1 cellular context compared by ENCODE assay signal in the genomic region with DNA sequence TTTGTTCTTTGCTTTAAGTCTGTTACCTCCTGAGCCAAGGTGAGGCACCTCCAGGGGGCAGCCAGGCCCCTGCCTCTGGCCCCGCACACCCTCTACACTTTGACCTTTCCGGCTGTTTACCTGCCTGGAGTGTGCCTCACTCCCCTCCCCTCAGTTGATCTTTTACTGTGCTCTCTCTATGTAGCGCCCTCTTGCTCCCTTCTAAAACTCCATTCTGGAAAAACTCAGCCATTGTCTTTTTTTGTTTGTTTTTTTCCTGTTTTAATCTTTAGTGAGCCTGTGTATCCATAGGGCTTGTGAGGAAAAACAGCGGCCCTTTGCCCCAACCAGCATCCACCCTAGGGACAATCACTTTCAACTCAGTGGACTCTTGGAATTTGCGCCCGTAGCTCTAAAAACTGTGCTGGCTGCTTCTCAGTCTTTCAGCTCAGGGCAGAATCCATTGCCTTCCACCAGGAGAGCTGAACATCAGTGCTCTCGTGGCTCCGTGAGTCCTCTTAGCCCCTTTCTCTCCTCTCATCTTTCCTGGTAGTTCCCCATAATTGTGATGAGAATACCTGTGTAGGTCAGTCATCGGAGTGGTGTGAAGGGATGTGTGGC.
TF ChIP-seq lines count a peak whose summit lies in the region.

No MANE protein-coding gene starts in this region.

TF ChIP-seq in HepG2, 621 proteins besides CTCF, POLR2A, EP300 and RAD21 (continued from another document and continues in another):
- TF ChIP-seq, protein P1, sequence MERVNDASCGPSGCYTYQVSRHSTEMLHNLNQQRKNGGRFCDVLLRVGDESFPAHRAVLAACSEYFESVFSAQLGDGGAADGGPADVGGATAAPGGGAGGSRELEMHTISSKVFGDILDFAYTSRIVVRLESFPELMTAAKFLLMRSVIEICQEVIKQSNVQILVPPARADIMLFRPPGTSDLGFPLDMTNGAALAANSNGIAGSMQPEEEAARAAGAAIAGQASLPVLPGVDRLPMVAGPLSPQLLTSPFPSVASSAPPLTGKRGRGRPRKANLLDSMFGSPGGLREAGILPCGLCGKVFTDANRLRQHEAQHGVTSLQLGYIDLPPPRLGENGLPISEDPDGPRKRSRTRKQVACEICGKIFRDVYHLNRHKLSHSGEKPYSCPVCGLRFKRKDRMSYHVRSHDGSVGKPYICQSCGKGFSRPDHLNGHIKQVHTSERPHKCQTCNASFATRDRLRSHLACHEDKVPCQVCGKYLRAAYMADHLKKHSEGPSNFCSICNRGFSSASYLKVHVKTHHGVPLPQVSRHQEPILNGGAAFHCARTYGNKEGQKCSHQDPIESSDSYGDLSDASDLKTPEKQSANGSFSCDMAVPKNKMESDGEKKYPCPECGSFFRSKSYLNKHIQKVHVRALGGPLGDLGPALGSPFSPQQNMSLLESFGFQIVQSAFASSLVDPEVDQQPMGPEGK (CRISPR knock-in tag; IDR thresholded peaks at IDR 0.05), result peak; percentile 92
- TF ChIP-seq BORCS8-MEF2B (CRISPR knock-in tag; IDR thresholded peaks at IDR 0.05) (no peak; the same call in 1 of the 2 replicates), ZNF790 (CRISPR knock-in tag; IDR thresholded peaks at IDR 0.05; ENCODE audit: borderline replicate concordance) (no peak), ZNF292 (CRISPR knock-in tag; IDR thresholded peaks at IDR 0.05; ENCODE audit: borderline replicate concordance, low read depth) (no peak), ZNF841 (CRISPR knock-in tag; IDR thresholded peaks at IDR 0.05; ENCODE audit: borderline replicate concordance) (no peak), TEAD2 (CRISPR knock-in tag; IDR thresholded peaks at IDR 0.05) (no peak), ZNF883 (CRISPR knock-in tag; IDR thresholded peaks at IDR 0.05; ENCODE audit: not compliant biosample characterization) (peak; percentile 27), ZNF792 (CRISPR knock-in tag; IDR thresholded peaks at IDR 0.05) (peak; percentile 78), NCOR1 (IDR thresholded peaks at IDR 0.05; ENCODE audit: borderline replicate concordance, low read length) (peak; percentile 89; the same call in 1 of the 2 replicates), ZNF12 (CRISPR knock-in tag; IDR thresholded peaks at IDR 0.05) (no peak), KMT2A (CRISPR knock-in tag; IDR thresholded peaks at IDR 0.05) (peak; percentile 46), ZKSCAN1 (IDR thresholded peaks at IDR 0.05; ENCODE audit: low read length) (no peak), LCORL (IDR thresholded peaks at IDR 0.05) (no peak), LCORL (CRISPR knock-in tag; IDR thresholded peaks at IDR 0.05) (peak; percentile 85), ZNF138 (CRISPR knock-in tag; IDR thresholded peaks at IDR 0.05; ENCODE audit: low read depth) (no peak), RFX1 (IDR thresholded peaks at IDR 0.05) (no peak), BRD4 (CRISPR knock-in tag; IDR thresholded peaks at IDR 0.05) (no peak), MYNN (CRISPR knock-in tag; IDR thresholded peaks at IDR 0.05; ENCODE audit: low read depth) (no peak), JUND (CRISPR knock-in tag; IDR thresholded peaks at IDR 0.05) (no peak), KAT8 (CRISPR knock-in tag; IDR thresholded peaks at IDR 0.05) (peak; percentile 78)
- TF ChIP-seq, protein P2, sequence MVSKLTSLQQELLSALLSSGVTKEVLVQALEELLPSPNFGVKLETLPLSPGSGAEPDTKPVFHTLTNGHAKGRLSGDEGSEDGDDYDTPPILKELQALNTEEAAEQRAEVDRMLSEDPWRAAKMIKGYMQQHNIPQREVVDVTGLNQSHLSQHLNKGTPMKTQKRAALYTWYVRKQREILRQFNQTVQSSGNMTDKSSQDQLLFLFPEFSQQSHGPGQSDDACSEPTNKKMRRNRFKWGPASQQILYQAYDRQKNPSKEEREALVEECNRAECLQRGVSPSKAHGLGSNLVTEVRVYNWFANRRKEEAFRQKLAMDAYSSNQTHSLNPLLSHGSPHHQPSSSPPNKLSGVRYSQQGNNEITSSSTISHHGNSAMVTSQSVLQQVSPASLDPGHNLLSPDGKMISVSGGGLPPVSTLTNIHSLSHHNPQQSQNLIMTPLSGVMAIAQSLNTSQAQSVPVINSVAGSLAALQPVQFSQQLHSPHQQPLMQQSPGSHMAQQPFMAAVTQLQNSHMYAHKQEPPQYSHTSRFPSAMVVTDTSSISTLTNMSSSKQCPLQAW (CRISPR knock-in tag; IDR thresholded peaks at IDR 0.05), result peak; percentile 65; the same call in 1 of the 2 replicates
- TF ChIP-seq, protein P3, sequence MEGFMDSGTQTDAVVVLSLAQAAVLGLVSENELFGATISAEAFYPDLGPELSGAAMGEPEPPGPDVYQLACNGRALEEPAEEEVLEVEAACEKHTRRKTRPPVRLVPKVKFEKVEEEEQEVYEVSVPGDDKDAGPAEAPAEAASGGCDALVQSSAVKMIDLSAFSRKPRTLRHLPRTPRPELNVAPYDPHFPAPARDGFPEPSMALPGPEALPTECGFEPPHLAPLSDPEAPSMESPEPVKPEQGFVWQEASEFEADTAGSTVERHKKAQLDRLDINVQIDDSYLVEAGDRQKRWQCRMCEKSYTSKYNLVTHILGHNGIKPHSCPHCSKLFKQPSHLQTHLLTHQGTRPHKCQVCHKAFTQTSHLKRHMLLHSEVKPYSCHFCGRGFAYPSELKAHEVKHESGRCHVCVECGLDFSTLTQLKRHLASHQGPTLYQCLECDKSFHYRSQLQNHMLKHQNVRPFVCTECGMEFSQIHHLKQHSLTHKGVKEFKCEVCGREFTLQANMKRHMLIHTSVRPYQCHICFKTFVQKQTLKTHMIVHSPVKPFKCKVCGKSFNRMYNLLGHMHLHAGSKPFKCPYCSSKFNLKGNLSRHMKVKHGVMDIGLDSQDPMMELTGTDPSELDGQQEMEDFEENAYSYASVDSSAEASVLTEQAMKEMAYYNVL (CRISPR knock-in tag; IDR thresholded peaks at IDR 0.05; ENCODE audit: borderline replicate concordance), result peak; percentile 89; the same call in 1 of the 2 replicates
- TF ChIP-seq, protein P4, sequence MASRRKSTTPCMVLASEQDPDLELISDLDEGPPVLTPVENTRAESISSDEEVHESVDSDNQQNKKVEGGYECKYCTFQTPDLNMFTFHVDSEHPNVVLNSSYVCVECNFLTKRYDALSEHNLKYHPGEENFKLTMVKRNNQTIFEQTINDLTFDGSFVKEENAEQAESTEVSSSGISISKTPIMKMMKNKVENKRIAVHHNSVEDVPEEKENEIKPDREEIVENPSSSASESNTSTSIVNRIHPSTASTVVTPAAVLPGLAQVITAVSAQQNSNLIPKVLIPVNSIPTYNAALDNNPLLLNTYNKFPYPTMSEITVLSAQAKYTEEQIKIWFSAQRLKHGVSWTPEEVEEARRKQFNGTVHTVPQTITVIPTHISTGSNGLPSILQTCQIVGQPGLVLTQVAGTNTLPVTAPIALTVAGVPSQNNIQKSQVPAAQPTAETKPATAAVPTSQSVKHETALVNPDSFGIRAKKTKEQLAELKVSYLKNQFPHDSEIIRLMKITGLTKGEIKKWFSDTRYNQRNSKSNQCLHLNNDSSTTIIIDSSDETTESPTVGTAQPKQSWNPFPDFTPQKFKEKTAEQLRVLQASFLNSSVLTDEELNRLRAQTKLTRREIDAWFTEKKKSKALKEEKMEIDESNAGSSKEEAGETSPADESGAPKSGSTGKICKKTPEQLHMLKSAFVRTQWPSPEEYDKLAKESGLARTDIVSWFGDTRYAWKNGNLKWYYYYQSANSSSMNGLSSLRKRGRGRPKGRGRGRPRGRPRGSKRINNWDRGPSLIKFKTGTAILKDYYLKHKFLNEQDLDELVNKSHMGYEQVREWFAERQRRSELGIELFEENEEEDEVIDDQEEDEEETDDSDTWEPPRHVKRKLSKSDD (CRISPR knock-in tag; IDR thresholded peaks at IDR 0.05; ENCODE audit: low read depth), result peak; percentile 34; the same call in 1 of the 2 replicates
- TF ChIP-seq, protein P5, sequence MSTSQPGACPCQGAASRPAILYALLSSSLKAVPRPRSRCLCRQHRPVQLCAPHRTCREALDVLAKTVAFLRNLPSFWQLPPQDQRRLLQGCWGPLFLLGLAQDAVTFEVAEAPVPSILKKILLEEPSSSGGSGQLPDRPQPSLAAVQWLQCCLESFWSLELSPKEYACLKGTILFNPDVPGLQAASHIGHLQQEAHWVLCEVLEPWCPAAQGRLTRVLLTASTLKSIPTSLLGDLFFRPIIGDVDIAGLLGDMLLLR (CRISPR knock-in tag; IDR thresholded peaks at IDR 0.05), result no peak
- TF ChIP-seq, protein P6, sequence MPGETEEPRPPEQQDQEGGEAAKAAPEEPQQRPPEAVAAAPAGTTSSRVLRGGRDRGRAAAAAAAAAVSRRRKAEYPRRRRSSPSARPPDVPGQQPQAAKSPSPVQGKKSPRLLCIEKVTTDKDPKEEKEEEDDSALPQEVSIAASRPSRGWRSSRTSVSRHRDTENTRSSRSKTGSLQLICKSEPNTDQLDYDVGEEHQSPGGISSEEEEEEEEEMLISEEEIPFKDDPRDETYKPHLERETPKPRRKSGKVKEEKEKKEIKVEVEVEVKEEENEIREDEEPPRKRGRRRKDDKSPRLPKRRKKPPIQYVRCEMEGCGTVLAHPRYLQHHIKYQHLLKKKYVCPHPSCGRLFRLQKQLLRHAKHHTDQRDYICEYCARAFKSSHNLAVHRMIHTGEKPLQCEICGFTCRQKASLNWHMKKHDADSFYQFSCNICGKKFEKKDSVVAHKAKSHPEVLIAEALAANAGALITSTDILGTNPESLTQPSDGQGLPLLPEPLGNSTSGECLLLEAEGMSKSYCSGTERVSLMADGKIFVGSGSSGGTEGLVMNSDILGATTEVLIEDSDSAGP (CRISPR knock-in tag; IDR thresholded peaks at IDR 0.05; ENCODE audit: borderline replicate concordance), result peak; percentile 65; the same call in 1 of the 2 replicates
- TF ChIP-seq, protein P7, sequence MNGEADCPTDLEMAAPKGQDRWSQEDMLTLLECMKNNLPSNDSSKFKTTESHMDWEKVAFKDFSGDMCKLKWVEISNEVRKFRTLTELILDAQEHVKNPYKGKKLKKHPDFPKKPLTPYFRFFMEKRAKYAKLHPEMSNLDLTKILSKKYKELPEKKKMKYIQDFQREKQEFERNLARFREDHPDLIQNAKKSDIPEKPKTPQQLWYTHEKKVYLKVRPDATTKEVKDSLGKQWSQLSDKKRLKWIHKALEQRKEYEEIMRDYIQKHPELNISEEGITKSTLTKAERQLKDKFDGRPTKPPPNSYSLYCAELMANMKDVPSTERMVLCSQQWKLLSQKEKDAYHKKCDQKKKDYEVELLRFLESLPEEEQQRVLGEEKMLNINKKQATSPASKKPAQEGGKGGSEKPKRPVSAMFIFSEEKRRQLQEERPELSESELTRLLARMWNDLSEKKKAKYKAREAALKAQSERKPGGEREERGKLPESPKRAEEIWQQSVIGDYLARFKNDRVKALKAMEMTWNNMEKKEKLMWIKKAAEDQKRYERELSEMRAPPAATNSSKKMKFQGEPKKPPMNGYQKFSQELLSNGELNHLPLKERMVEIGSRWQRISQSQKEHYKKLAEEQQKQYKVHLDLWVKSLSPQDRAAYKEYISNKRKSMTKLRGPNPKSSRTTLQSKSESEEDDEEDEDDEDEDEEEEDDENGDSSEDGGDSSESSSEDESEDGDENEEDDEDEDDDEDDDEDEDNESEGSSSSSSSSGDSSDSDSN (CRISPR knock-in tag; IDR thresholded peaks at IDR 0.05), result peak; percentile 56
- TF ChIP-seq, protein P8, sequence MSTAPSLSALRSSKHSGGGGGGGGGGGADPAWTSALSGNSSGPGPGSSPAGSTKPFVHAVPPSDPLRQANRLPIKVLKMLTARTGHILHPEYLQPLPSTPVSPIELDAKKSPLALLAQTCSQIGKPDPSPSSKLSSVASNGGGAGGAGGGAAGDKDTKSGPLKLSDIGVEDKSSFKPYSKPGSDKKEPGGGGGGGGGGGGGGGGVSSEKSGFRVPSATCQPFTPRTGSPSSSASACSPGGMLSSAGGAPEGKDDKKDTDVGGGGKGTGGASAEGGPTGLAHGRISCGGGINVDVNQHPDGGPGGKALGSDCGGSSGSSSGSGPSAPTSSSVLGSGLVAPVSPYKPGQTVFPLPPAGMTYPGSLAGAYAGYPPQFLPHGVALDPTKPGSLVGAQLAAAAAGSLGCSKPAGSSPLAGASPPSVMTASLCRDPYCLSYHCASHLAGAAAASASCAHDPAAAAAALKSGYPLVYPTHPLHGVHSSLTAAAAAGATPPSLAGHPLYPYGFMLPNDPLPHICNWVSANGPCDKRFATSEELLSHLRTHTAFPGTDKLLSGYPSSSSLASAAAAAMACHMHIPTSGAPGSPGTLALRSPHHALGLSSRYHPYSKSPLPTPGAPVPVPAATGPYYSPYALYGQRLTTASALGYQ (CRISPR knock-in tag; IDR thresholded peaks at IDR 0.05), result peak; percentile 81
- TF ChIP-seq, protein P9, sequence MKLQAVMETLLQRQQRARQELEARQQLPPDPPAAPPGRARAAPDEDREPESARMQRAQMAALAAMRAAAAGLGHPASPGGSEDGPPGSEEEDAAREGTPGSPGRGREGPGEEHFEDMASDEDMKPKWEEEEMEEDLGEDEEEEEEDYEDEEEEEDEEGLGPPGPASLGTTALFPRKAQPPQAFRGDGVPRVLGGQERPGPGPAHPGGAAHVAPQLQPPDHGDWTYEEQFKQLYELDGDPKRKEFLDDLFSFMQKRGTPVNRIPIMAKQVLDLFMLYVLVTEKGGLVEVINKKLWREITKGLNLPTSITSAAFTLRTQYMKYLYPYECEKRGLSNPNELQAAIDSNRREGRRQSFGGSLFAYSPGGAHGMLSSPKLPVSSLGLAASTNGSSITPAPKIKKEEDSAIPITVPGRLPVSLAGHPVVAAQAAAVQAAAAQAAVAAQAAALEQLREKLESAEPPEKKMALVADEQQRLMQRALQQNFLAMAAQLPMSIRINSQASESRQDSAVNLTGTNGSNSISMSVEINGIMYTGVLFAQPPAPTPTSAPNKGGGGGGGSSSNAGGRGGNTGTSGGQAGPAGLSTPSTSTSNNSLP (IDR thresholded peaks at IDR 0.05; ENCODE audit: low read depth, low read length), result no peak
- TF ChIP-seq, protein P10, sequence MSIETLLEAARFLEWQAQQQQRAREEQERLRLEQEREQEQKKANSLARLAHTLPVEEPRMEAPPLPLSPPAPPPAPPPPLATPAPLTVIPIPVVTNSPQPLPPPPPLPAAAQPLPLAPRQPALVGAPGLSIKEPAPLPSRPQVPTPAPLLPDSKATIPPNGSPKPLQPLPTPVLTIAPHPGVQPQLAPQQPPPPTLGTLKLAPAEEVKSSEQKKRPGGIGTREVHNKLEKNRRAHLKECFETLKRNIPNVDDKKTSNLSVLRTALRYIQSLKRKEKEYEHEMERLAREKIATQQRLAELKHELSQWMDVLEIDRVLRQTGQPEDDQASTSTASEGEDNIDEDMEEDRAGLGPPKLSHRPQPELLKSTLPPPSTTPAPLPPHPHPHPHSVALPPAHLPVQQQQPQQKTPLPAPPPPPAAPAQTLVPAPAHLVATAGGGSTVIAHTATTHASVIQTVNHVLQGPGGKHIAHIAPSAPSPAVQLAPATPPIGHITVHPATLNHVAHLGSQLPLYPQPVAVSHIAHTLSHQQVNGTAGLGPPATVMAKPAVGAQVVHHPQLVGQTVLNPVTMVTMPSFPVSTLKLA (IDR thresholded peaks at IDR 0.05), result no peak
